Comparison of ENCODE assay signal across 8 cellular contexts in genomic region chr2:38750793-38751042, GRCh38. TPM values are rescaled to one million over a fixed set of nuclear protein-coding genes. Genes with fewer than 3 reads are reported as not detected.
A peak's percentile ranks its signal among the peaks of the same experiment; 100 is the strongest.
DNase-seq lines count a peak whose midpoint lies in the region; ATAC-seq lines count a peak whose summit lies in the region.

No MANE protein-coding gene starts in this region.

- H3K23ac ChIP-seq in mesenchymal stem cell (ENCODE audit: low read length in 2 of 2), result peak overlapping the region in 1 of 2 experiments; percentile 42

- peak overlapping the region; percentile 97 for H4K8ac ChIP-seq in mesenchymal stem cell (ENCODE audit: low read length)

- no peak overlapping the region for H2BK120ac ChIP-seq in mesenchymal stem cell (ENCODE audit: low read depth, low read length)

- no peaks in the 10 kb centered on the region for H3K79me1 ChIP-seq in mesenchymal stem cell (replicated peaks; ENCODE audit: low read length, poor library complexity, severe bottlenecking)

- peaks cover 9 to 43% of the 10 kb centered on the region in 2 experiments for H3K36me3 ChIP-seq in mesenchymal stem cell (ENCODE audit: control insufficient read depth in 1 of 2, insufficient read depth in 2 of 2, low read depth in 1 of 2, low read length in 2 of 2)

- H3K4me3 ChIP-seq in mesenchymal stem cell (ENCODE audit: insufficient read depth in 1 of 2, low read depth in 1 of 2, low read length in 2 of 2), result peak overlapping the region; percentile 88 to 100

- H3K14ac ChIP-seq in mesenchymal stem cell (ENCODE audit: low read length in 2 of 2), result peak overlapping the region in 1 of 2 experiments; percentile 78

- H2AFZ ChIP-seq in mesenchymal stem cell (ENCODE audit: low read depth, low read length), result no peak overlapping the region

- no peaks in the 10 kb centered on the region for H3K27me3 ChIP-seq in mesenchymal stem cell (ENCODE audit: control insufficient read depth in 1 of 2, insufficient read depth in 1 of 2, low read length in 2 of 2)

- peak overlapping the region; percentile 54 for H2BK5ac ChIP-seq in mesenchymal stem cell (ENCODE audit: low read depth, low read length, poor library complexity, severe bottlenecking)

- 0% methylated on average over 18 of the region's 21 CpGs for WGBS in mesenchymal stem cell

- peak overlapping the region in 1 of 2 experiments; percentile 79 for H2BK12ac ChIP-seq in mesenchymal stem cell (ENCODE audit: low read length in 2 of 2)

- peak overlapping the region; percentile 86 for H3K27ac ChIP-seq in mesenchymal stem cell (ENCODE audit: low read length, poor library complexity, severe bottlenecking)

- ATAC-seq in GM18499 (IDR thresholded peaks at IDR 0.05; ENCODE audit: insufficient read depth, unreplicated experiment) (peak; percentile 13), HG02610 (IDR thresholded peaks at IDR 0.05; ENCODE audit: unreplicated experiment) (peak; percentile 39)

- peak overlapping the region; percentile 100 for H3K9ac ChIP-seq in mesenchymal stem cell (ENCODE audit: low read length)

- no peak overlapping the region for H2AK5ac ChIP-seq in mesenchymal stem cell (ENCODE audit: low read length, severe bottlenecking)

- H3K9me3 ChIP-seq in mesenchymal stem cell (ENCODE audit: control insufficient read depth, low read length), result no peaks in the 10 kb centered on the region

- peaks cover 6% of the 10 kb centered on the region for H3K4me1 ChIP-seq in mesenchymal stem cell (ENCODE audit: control insufficient read depth, insufficient read depth, low read depth, low read length)

- DNase-seq in NCI-H146 treated with DMSO at 0.1 percent for 48 hours (lab: John Stamatoyannopoulos, UW; ENCODE audit: unreplicated experiment), result peak; percentile 59
- DNase-seq in activated CD4-positive, alpha-beta T cell treated with anti-CD3 and anti-CD28 coated beads, Interleukin-2, amount 50 U/mL, for 1 hour, result peak; percentile 70
- peak; percentile 64 for DNase-seq in effector CD4-positive, alpha-beta T cell
- DNase-seq in mesenchymal stem cell, result no peak
- DNase-seq in stimulated activated CD8-positive, alpha-beta memory T cell treated with anti-CD3 and anti-CD28 coated beads, Interleukin-15, amount 100 ng/mL, for 1 hour (ENCODE audit: low read depth), result peak; percentile 51
- no peak for DNase-seq in cerebellar cortex (ENCODE audit: low spot score)

- H3K18ac ChIP-seq in mesenchymal stem cell (ENCODE audit: low read depth in 1 of 2, low read length in 2 of 2), result peak overlapping the region; percentile 92 to 99

- H3K4me2 ChIP-seq in mesenchymal stem cell (ENCODE audit: low read length, poor library complexity, severe bottlenecking), result peak overlapping the region; percentile 57

- H4K91ac ChIP-seq in mesenchymal stem cell (ENCODE audit: low read length), result peak overlapping the region; percentile 97

- H3K4ac ChIP-seq in mesenchymal stem cell (ENCODE audit: low read depth in 1 of 2, low read length in 2 of 2), result peak overlapping the region; percentile 77 to 99

- H2BK15ac ChIP-seq in mesenchymal stem cell (ENCODE audit: low read depth, poor library complexity, severe bottlenecking), result no peak overlapping the region

RNA-seq across cellular contexts. Expression of gene SRSF7, which starts 0.4 kb away (rescaled TPM):
- polyA plus RNA-seq in mesenchymal stem cell (2013, experiment 1 of 2), result 99.0 TPM
- 108 TPM for polyA plus RNA-seq in mesenchymal stem cell (2013, experiment 2 of 2)

RNA-seq across cellular contexts. Expression of gene GEMIN6, which starts 27.3 kb away (rescaled TPM):
- 7.1 TPM for polyA plus RNA-seq in mesenchymal stem cell (2013, experiment 1 of 2)
- 7.4 TPM for polyA plus RNA-seq in mesenchymal stem cell (2013, experiment 2 of 2)

Comparison
In these comparisons a context has a peak if more than half of its experiments do, and no peak if none do; other contexts are left out.
1. DNase-seq: peak in NCI-H146 treated with DMSO at 0.1 percent for 48 hours (single experiment), activated CD4-positive, alpha-beta T cell treated with anti-CD3 and anti-CD28 coated beads, Interleukin-2, amount 50 U/mL, for 1 hour (single experiment), effector CD4-positive, alpha-beta T cell (single experiment) and stimulated activated CD8-positive, alpha-beta memory T cell treated with anti-CD3 and anti-CD28 coated beads, Interleukin-15, amount 100 ng/mL, for 1 hour (single experiment); none in mesenchymal stem cell (single experiment) and cerebellar cortex (single experiment).